In genomic region chr1:226915672-226915995, GRCh38 we compare ENCODE assay signal across 13 cellular contexts. TPM values are rescaled to one million over a fixed set of nuclear protein-coding genes. Genes with fewer than 3 reads are reported as not detected.
DNase-seq lines count a peak whose midpoint lies in the region; ATAC-seq and TF ChIP-seq lines count a peak whose summit lies in the region.
"Had no signal": no experiment of that assay in that cellular context is flagged by ENCODE, and none has a peak within 500 bp of the region (broad histone marks: within the 10 kb centered on the region; RNA-seq: fewer than 3 reads in every experiment).

No MANE protein-coding gene starts in this region.

- no peaks in the 10 kb centered on the region for H3K36me3 Mint-ChIP-seq in activated T-cell treated with anti-CD3 and anti-CD28 coated beads, Interleukin-2, amount 50 U/mL, for 4 hours (ENCODE audit: insufficient read depth)
- H3K36me3 Mint-ChIP-seq: activated CD4-positive, alpha-beta memory T cell treated with anti-CD3 and anti-CD28 coated beads for 36 hours had no signal

- TF ChIP-seq CTCF in brain microvascular endothelial cell (IDR thresholded peaks at IDR 0.05; ENCODE audit: low read depth, low read length, missing control alignments), result no peak

- intact Hi-C loops in left ventricle myocardium superior (cut with micrococcal nuclease), result no loop called here
- intact Hi-C loops in left cardiac atrium (cut with DNase I), result loop anchor here in 1 of 2 donors (5.0 kb wide), 1 partner anchor 72 kb away; no protein-coding TSS in a partner anchor

- H3K27me3 ChIP-seq in brain microvascular endothelial cell (replicated peaks), result no peaks in the 10 kb centered on the region
- H3K27me3 ChIP-seq: ascending aorta had no signal

- no peak overlapping the region for H3K27ac ChIP-seq in brain microvascular endothelial cell
- H3K27ac ChIP-seq: ascending aorta, parathyroid adenoma had no signal

- H3K4me3 Mint-ChIP-seq in activated T-cell treated with anti-CD3 and anti-CD28 coated beads, Interleukin-2, amount 50 U/mL, for 4 hours, result no peak overlapping the region
- H3K4me3 Mint-ChIP-seq: activated CD4-positive, alpha-beta memory T cell treated with anti-CD3 and anti-CD28 coated beads for 36 hours had no signal

- no peaks in the 10 kb centered on the region for H3K27me3 Mint-ChIP-seq in activated T-cell treated with anti-CD3 and anti-CD28 coated beads, Interleukin-2, amount 50 U/mL, for 4 hours (ENCODE audit: low read depth)
- H3K27me3 Mint-ChIP-seq: activated CD4-positive, alpha-beta memory T cell treated with anti-CD3 and anti-CD28 coated beads for 36 hours had no signal

- H3K4me3 ChIP-seq in brain microvascular endothelial cell (ENCODE audit: low read depth, low read length), result no peak overlapping the region
- H3K4me3 ChIP-seq: ascending aorta had no signal

- no peaks in the 10 kb centered on the region for H3K36me3 ChIP-seq in brain microvascular endothelial cell (replicated peaks)

- peaks cover 2% of the 10 kb centered on the region for H3K4me1 Mint-ChIP-seq in activated T-cell treated with anti-CD3 and anti-CD28 coated beads, Interleukin-2, amount 50 U/mL, for 4 hours (ENCODE audit: low read depth)

- no peak for DNase-seq in left ventricle myocardium superior
- no peak for DNase-seq in left cardiac atrium
- no peak for DNase-seq in NCI-H748 (lab: John Stamatoyannopoulos, UW; ENCODE audit: unreplicated experiment)
- no peak for DNase-seq in GOT3 (lab: John Stamatoyannopoulos, UW)
- no peak for DNase-seq in brain microvascular endothelial cell
- DNase-seq in activated T-cell treated with anti-CD3 and anti-CD28 coated beads, Interleukin-2, amount 50 U/mL, for 4 hours, result no peak
- DNase-seq: activated CD4-positive, alpha-beta memory T cell treated with anti-CD3 and anti-CD28 coated beads for 36 hours; head of caudate nucleus; SIG-M5 had no signal

- in situ Hi-C loops in brain microvascular endothelial cell (cut with HindIII; ENCODE audit: low pct_ligation_motif_present, low sequenced_read_pairs), result no loop called here

- H3K9me3 Mint-ChIP-seq in activated T-cell treated with anti-CD3 and anti-CD28 coated beads, Interleukin-2, amount 50 U/mL, for 4 hours, result no peaks in the 10 kb centered on the region
- H3K9me3 Mint-ChIP-seq: activated CD4-positive, alpha-beta memory T cell treated with anti-CD3 and anti-CD28 coated beads for 36 hours had no signal

- ATAC-seq in left ventricle myocardium superior (peak; percentile 21), left cardiac atrium (no peak), GM21717 (IDR thresholded peaks at IDR 0.05; ENCODE audit: unreplicated experiment) (peak; percentile 33), HG03108 (IDR thresholded peaks at IDR 0.05; ENCODE audit: unreplicated experiment) (peak; percentile 16)
- no peak for ATAC-seq in activated T-cell treated with anti-CD3 and anti-CD28 coated beads, Interleukin-2, amount 50 U/mL, for 4 hours

RNA-seq across cellular contexts. Expression of gene COQ8A, which starts 24.5 kb away (rescaled TPM):
- total RNA-seq in left ventricle myocardium superior (438 TPM), left cardiac atrium (100 to 1,000 TPM; 107 to 179 TPM)
- 10 to 100 TPM; 25.4 to 31.3 (median 31.0) TPM for total RNA-seq in activated T-cell treated with anti-CD3 and anti-CD28 coated beads, Interleukin-2, amount 50 U/mL, for 4 hours

RNA-seq across cellular contexts. Expression of gene PSEN2, which starts 45.2 kb away (rescaled TPM):
- 22.8 TPM for total RNA-seq in left ventricle myocardium superior
- 10 to 100 TPM; 17.8 to 23.6 TPM for total RNA-seq in left cardiac atrium
- 1 to 10 TPM; 3.6 to 4.9 (median 4.9) TPM for total RNA-seq in activated T-cell treated with anti-CD3 and anti-CD28 coated beads, Interleukin-2, amount 50 U/mL, for 4 hours

Comparison
In these comparisons a context has a peak if more than half of its experiments do, and no peak if none do; other contexts are left out.
1. ATAC-seq: peak in left ventricle myocardium superior (single experiment), GM21717 (single experiment) and HG03108 (single experiment); none in left cardiac atrium (0 of 2) and activated T-cell treated with anti-CD3 and anti-CD28 coated beads, Interleukin-2, amount 50 U/mL, for 4 hours (0 of 2).